In genomic region chr1:193456883-193457282, GRCh38 we compare ENCODE assay signal across 16 cellular contexts.
A peak's percentile ranks its signal among the peaks of the same experiment; 100 is the strongest.
DNase-seq lines count a peak whose midpoint lies in the region; ATAC-seq, FAIRE-seq and TF ChIP-seq lines count a peak whose summit lies in the region.
"Had no signal": no experiment of that assay in that cellular context is flagged by ENCODE, and none has a peak within 500 bp of the region (broad histone marks: within the 10 kb centered on the region; RNA-seq: fewer than 3 reads in every experiment).

No MANE protein-coding gene starts in this region.

- no peak overlapping the region for H3K27ac ChIP-seq in GM12878 (ENCODE audit: control insufficient read depth, insufficient read depth)
- H3K27ac ChIP-seq: coronary artery had no signal

- no peak overlapping the region for H2AFZ ChIP-seq in GM12878 (ENCODE audit: control insufficient read depth, low read depth, low read length)

- BruUV-seq in GM12878 (replicated peaks; lab: Mats Ljungman, UMichigan): no TSS peak

- TF ChIP-seq RAD21 in GM12878 (IDR thresholded peaks at IDR 0.05; ENCODE audit: insufficient read depth, low read depth, low read length): no peak

- TF ChIP-seq CTCF in GM12878 (IDR thresholded peaks at IDR 0.05 in 2 of 3, conservative IDR thresholded peaks at IDR 0.05 in 1 of 3; ENCODE audit: control insufficient read depth in 2 of 3, extremely low read depth in 1 of 3, insufficient read depth in 1 of 3, low read depth in 3 of 3, low read length in 3 of 3): no peak

- RAD21 ChIA-PET in GM12878 (lab: Charles Lee; ENCODE audit: unreplicated experiment): no interaction called here

- no peaks in the 10 kb centered on the region for H3K9me3 ChIP-seq in GM12878 (replicated peaks; ENCODE audit: control insufficient read depth, insufficient read depth, low read length)
- H3K9me3 ChIP-seq: Peyer's patch had no signal

- peak; percentile 23 for DNase-seq in ELR (ENCODE audit: low read depth)
- DNase-seq in GM12878 (ENCODE audit: low read depth, low spot score): no peak
- DNase-seq in HuH-7 (ENCODE audit: low spot score): no peak
- DNase-seq in NCI-H2107 (lab: John Stamatoyannopoulos, UW): no peak
- no peak for DNase-seq in KG1 (lab: John Stamatoyannopoulos, UW)
- DNase-seq in NCI-H2171 (lab: John Stamatoyannopoulos, UW): no peak
- DNase-seq: immature natural killer cell; Kasumi-1; midbrain; NCI-H2029 treated with DMSO at 0.1 percent for 48 hours; Peyer's patch; stimulated activated CD4-positive, alpha-beta T cell treated with anti-CD3 and anti-CD28 coated beads, Interleukin-2, amount 100 ng/mL, for 48 hours had no signal

- H3K4me3 ChIP-seq in GM12878: no peak overlapping the region
- H3K4me3 ChIP-seq: coronary artery, Peyer's patch had no signal

- in situ Hi-C loops in GM12878 (cut with MboI): no loop called here

- ATAC-seq in GM21423 (IDR thresholded peaks at IDR 0.05; ENCODE audit: unreplicated experiment) (peak; percentile 69), HG03064 (IDR thresholded peaks at IDR 0.05; ENCODE audit: low read depth, unreplicated experiment) (peak; percentile 64), GM12878 (no peak; the same call in 1 of the 3 replicates)

- no peak overlapping the region for H3K4me2 ChIP-seq in GM12878 (ENCODE audit: control insufficient read depth, insufficient read depth)

- CTCF ChIA-PET in GM12878 (lab: Yijun Ruan, JAX): interaction anchor here (1.2 kb wide), 1 partner anchor 13 kb away, joined by 3 read pairs; no protein-coding TSS in a partner anchor

- H3K79me2 ChIP-seq in GM12878 (ENCODE audit: control insufficient read depth, insufficient read depth, low read length): no peaks in the 10 kb centered on the region

- H3K4me1 ChIP-seq in GM12878 (ENCODE audit: control insufficient read depth, insufficient read depth, low read length): no peaks in the 10 kb centered on the region
- H3K4me1 ChIP-seq: Peyer's patch had no signal

- no peaks in the 10 kb centered on the region for H3K36me3 ChIP-seq in GM12878 (ENCODE audit: control insufficient read depth in 2 of 2, insufficient read depth in 2 of 2, low read length in 1 of 2)
- H3K36me3 ChIP-seq: Peyer's patch had no signal

- H3K9ac ChIP-seq in GM12878 (ENCODE audit: control insufficient read depth, insufficient read depth, low read length): no peak overlapping the region

- intact Hi-C loops in GM12878 (cut with micrococcal nuclease; ENCODE audit: unreplicated experiment): no loop called here

- no peaks in the 10 kb centered on the region for H4K20me1 ChIP-seq in GM12878 (ENCODE audit: control insufficient read depth, insufficient read depth)

- POLR2A ChIA-PET in GM12878 (lab: Charles Lee): no interaction called here

- TF ChIP-seq EP300 in GM12878 (IDR thresholded peaks at IDR 0.05; ENCODE audit: borderline replicate concordance in 1 of 2, control insufficient read depth in 1 of 2, low read depth in 2 of 2, low read length in 2 of 2): no peak

- H3K27me3 ChIP-seq in GM12878 (replicated peaks in 1 of 2; ENCODE audit: control insufficient read depth in 2 of 2, insufficient read depth in 2 of 2, low read length in 1 of 2): no peaks in the 10 kb centered on the region
- H3K27me3 ChIP-seq: Peyer's patch had no signal

- SMC1A ChIA-PET in GM12878 (lab: Charles Lee; ENCODE audit: uncharacterized antibody, unreplicated experiment): no interaction called here

- TF ChIP-seq POLR2A in GM12878 (IDR thresholded peaks at IDR 0.05; ENCODE audit: low read depth, low read length): no peak

- 3% methylated on average over 1 of the region's 1 CpG for WGBS in GM12878 (ENCODE audit: insufficient coverage, insufficient replicate concordance, low lambda C conversion rate, missing lambda C conversion rate)

- FAIRE-seq in GM12878 (lab: Jason Lieb, UNC): peak; percentile 62
- FAIRE-seq: GM12892 had no signal

TF ChIP-seq in GM12878, 131 proteins besides CTCF, POLR2A, EP300 and RAD21:
- TF ChIP-seq STAT1 (conservative IDR thresholded peaks at IDR 0.05) (no peak), EGR1 (IDR thresholded peaks at IDR 0.05; ENCODE audit: borderline replicate concordance in 1 of 2, low read depth in 2 of 2, low read length in 2 of 2) (no peak), YBX1 (IDR thresholded peaks at IDR 0.05) (no peak), RELA (IDR thresholded peaks at IDR 0.05; ENCODE audit: borderline replicate concordance, partially characterized antibody) (no peak), PKNOX1 (IDR thresholded peaks at IDR 0.05) (no peak)
